ENCODE assay signal across 27 cellular contexts in the genomic region with DNA sequence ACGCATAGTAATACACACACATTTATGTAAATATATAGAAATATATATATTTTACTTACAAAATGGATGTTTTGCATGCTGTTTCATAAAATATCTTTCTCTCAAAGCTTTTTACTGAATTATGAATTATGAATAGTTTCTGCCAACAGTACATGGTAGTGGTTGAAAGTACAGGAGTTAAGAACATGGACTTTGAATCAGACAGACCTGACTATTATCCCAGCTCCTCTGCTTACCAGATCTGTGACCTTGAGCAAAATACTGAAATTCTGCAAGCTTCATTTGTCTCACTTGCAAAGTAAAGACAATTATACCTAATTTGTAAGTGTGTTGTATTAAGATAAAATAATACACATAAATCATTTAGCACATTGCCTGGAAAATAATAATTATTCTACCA.
"Had no signal": no experiment of that assay in that cellular context is flagged by ENCODE, and none has a peak within 500 bp of the region (broad histone marks: within the 10 kb centered on the region; RNA-seq: fewer than 3 reads in every experiment).

No MANE protein-coding gene starts in this region.

- H3K36me3 ChIP-seq: stomach, suprapubic skin, thoracic aorta, thyroid gland, tibial artery, tibial nerve, transverse colon, upper lobe of left lung, upper lobe of right lung, uterus, vagina had no signal

- ATAC-seq: stimulated activated effector memory CD8-positive, alpha-beta T cell treated with anti-CD3 and anti-CD28 coated beads, Interleukin-12 subunit alpha, Interleukin-12 subunit beta, amount 100 ng/mL, for 72 hours; stimulated activated memory B cell treated with anti-CD40 and anti-IgM and Interleukin-4, amounts not matched to agents 10 μg/mL and 1 μg/mL and 100 μg/mL, for 72 hours; stimulated activated naive B cell treated with anti-CD40 and anti-IgM and Interleukin-4, amounts not matched to agents 10 μg/mL and 1 μg/mL and 100 μg/mL, for 72 hours; stimulated activated naive CD8-positive, alpha-beta T cell treated with anti-CD3 and anti-CD28 coated beads, Interleukin-15, Interleukin-2, amounts not matched to agents 100 U/mL and 50 U/mL, for 24 hours; upper lobe of right lung had no signal

- DNase-seq: stimulated activated CD4-positive, alpha-beta T cell treated with anti-CD3 and anti-CD28 coated beads, Interleukin-2, amount 100 ng/mL, for 48 hours; stimulated activated CD4-positive, alpha-beta T cell treated with anti-CD3 and anti-CD28 coated beads, Interleukin-4, amount 100 ng/mL, for 1 hour; stimulated activated CD4-positive, alpha-beta T cell treated with anti-CD3 and anti-CD28 coated beads, Interleukin-4, amount 100 ng/mL, for 24 hours; stimulated activated CD4-positive, alpha-beta T cell treated with anti-CD3 and anti-CD28 coated beads, Interleukin-4, amount 100 ng/mL, for 4 hours; stimulated activated CD8-positive, alpha-beta memory T cell treated with anti-CD3 and anti-CD28 coated beads, Interleukin-4, amount 100 ng/mL, for 48 hours; stimulated activated naive B cell treated with anti-CD40 and anti-IgM and Interleukin-4, amounts not matched to agents 10 μg/mL and 1 μg/mL and 100 μg/mL, for 72 hours; stimulated activated naive CD4-positive, alpha-beta T cell; stimulated activated naive CD4-positive, alpha-beta T cell treated with Interleukin-2 at 50 U/mL for 16 hours; stimulated activated naive CD8-positive, alpha-beta T cell treated with anti-CD3 and anti-CD28 coated beads, Interleukin-15, amount 100 ng/mL, for 72 hours; stimulated activated naive CD8-positive, alpha-beta T cell treated with anti-CD3 and anti-CD28 coated beads, Interleukin-15, Interleukin-2, amounts not matched to agents 100 U/mL and 50 U/mL, for 24 hours; stomach; substantia nigra; testis; thyroid gland; tibial artery; transverse colon; trophoblast cell; upper lobe of left lung; upper lobe of right lung; uterus had no signal

- H3K27me3 ChIP-seq: stomach, suprapubic skin, testis, thyroid gland, tibial artery, tibial nerve, transverse colon, upper lobe of left lung, upper lobe of right lung, uterus, vagina had no signal

- H3K4me3 ChIP-seq: stomach, suprapubic skin, testis, thoracic aorta, thyroid gland, tibial artery, tibial nerve, transverse colon, upper lobe of left lung, upper lobe of right lung, uterus, vagina had no signal

- H3K27ac ChIP-seq: stomach, suprapubic skin, testis, thoracic aorta, thyroid gland, tibial artery, tibial nerve, transverse colon, upper lobe of left lung, upper lobe of right lung, uterus, vagina had no signal

- H3K9me3 ChIP-seq: stomach, suprapubic skin, testis, thoracic aorta, thyroid gland, tibial artery, tibial nerve, transverse colon, upper lobe of left lung, upper lobe of right lung, uterus, vagina had no signal

- H3K4me1 ChIP-seq: stomach, suprapubic skin, thyroid gland, tibial nerve, upper lobe of left lung, upper lobe of right lung, uterus, vagina had no signal

- FAIRE-seq: urothelium cell line had no signal
